Comparison of ENCODE assay signal across 8 cellular contexts in genomic region chr3:15601399-15602145, GRCh38. TPM values are rescaled to one million over a fixed set of nuclear protein-coding genes. Genes with fewer than 3 reads are reported as not detected.
A peak's percentile ranks its signal among the peaks of the same experiment; 100 is the strongest.
DNase-seq lines count a peak whose midpoint lies in the region; ATAC-seq, FAIRE-seq and TF ChIP-seq lines count a peak whose summit lies in the region.

A gene with protein sequence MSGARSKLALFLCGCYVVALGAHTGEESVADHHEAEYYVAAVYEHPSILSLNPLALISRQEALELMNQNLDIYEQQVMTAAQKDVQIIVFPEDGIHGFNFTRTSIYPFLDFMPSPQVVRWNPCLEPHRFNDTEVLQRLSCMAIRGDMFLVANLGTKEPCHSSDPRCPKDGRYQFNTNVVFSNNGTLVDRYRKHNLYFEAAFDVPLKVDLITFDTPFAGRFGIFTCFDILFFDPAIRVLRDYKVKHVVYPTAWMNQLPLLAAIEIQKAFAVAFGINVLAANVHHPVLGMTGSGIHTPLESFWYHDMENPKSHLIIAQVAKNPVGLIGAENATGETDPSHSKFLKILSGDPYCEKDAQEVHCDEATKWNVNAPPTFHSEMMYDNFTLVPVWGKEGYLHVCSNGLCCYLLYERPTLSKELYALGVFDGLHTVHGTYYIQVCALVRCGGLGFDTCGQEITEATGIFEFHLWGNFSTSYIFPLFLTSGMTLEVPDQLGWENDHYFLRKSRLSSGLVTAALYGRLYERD (plus strand): TSS chr3:15601745. CDS start chr3:15635440, 33,695 bp downstream.
HACL1 (minus strand) TSS chr3:15601569; CDS start chr3:15601463, 106 bp downstream.

- H3K36me3 Mint-ChIP-seq in chondrocyte (ENCODE audit: low read depth): peaks cover 17% of the 10 kb centered on the region

- H3K27ac Mint-ChIP-seq in chondrocyte (ENCODE audit: unreplicated experiment): peak within 1 kb of the TSS; percentile 98

- no peaks in the 10 kb centered on the region for H3K27me3 Mint-ChIP-seq in chondrocyte (ENCODE audit: low read depth)

- peaks cover 31% of the 10 kb centered on the region for H3K4me1 Mint-ChIP-seq in chondrocyte (ENCODE audit: low read depth)

- no peaks in the 10 kb centered on the region for H3K9me3 Mint-ChIP-seq in chondrocyte (ENCODE audit: low read depth)

- peak; percentile 96 for DNase-seq in activated CD4-positive, CD25-positive, alpha-beta regulatory T cell treated with anti-CD3 and anti-CD28 coated beads, Interleukin-2, amount 50 U/mL, for 16 hours (ENCODE audit: low read depth, low spot score)
- DNase-seq in activated CD4-positive, CD25-positive, alpha-beta regulatory T cell (lab: John Stamatoyannopoulos, UW): no peak
- peak; percentile 98 for DNase-seq in chondrocyte (ENCODE audit: low spot score)
- DNase-seq in stimulated activated CD4-positive, alpha-beta T cell treated with anti-CD3 and anti-CD28 coated beads, Interleukin-2, amount 100 ng/mL, for 24 hours: peak; percentile 98 to 99
- no peak for DNase-seq in NCI-H146 treated with DMSO at 0.1 percent for 48 hours (lab: John Stamatoyannopoulos, UW; ENCODE audit: unreplicated experiment)

- FAIRE-seq in TTC549 (lab: Jason Lieb, UNC): peak; percentile 91

- H3K27me3 ChIP-seq in layer of hippocampus (ENCODE audit: control insufficient read depth, insufficient read depth, low read length): no peaks in the 10 kb centered on the region

- peak; percentile 91 for ATAC-seq in HG03139 (IDR thresholded peaks at IDR 0.05; ENCODE audit: unreplicated experiment)

- TF ChIP-seq CTCF in chondrocyte (IDR thresholded peaks at IDR 0.05): peak; percentile 64

- H3K27ac ChIP-seq in layer of hippocampus (ENCODE audit: low read depth, low read length): peak within 1 kb of the TSS; percentile 97

- H3K4me3 Mint-ChIP-seq in chondrocyte (ENCODE audit: unreplicated experiment): peak within 1 kb of the TSS; percentile 98

RNA-seq across cellular contexts. Expression of the first gene that starts in this region (rescaled TPM):
- total RNA-seq in chondrocyte: 19.2 to 25.0 TPM (median 19.8 TPM) in 3 replicates

RNA-seq across cellular contexts. Expression of gene HACL1, which starts in this region (rescaled TPM):
- 15.3 to 21.7 TPM (median 16.9 TPM) in 3 replicates for total RNA-seq in chondrocyte

Comparison
In these comparisons a context has a peak if more than half of its experiments do, and no peak if none do; other contexts are left out.
1. DNase-seq: peak in activated CD4-positive, CD25-positive, alpha-beta regulatory T cell treated with anti-CD3 and anti-CD28 coated beads, Interleukin-2, amount 50 U/mL, for 16 hours (single experiment), chondrocyte (single experiment) and stimulated activated CD4-positive, alpha-beta T cell treated with anti-CD3 and anti-CD28 coated beads, Interleukin-2, amount 100 ng/mL, for 24 hours (2 of 2); none in activated CD4-positive, CD25-positive, alpha-beta regulatory T cell (0 of 4) and NCI-H146 treated with DMSO at 0.1 percent for 48 hours (single experiment).